16 cellular contexts compared by ENCODE assay signal in the genomic region with DNA sequence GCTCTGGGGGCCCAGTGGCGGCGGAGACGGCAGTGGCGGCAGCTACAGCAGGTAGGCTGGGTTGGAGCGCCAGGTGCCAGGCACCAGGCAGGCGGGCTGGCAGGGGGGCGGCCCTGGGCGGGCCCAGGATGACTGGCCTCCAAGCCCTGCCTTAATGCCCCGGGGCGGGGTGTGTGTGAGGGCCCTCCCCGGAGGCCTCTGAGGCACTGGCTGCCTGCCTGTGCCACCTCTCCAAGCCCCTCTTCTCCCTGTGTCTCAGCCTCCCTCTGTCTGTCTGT. TPM values are rescaled to one million over a fixed set of nuclear protein-coding genes. Genes with fewer than 3 reads are reported as not detected.
DNase-seq lines count a peak whose midpoint lies in the region; ATAC-seq, FAIRE-seq and TF ChIP-seq lines count a peak whose summit lies in the region.
"Had no signal": no experiment of that assay in that cellular context is flagged by ENCODE, and none has a peak within 500 bp of the region (broad histone marks: within the 10 kb centered on the region; RNA-seq: fewer than 3 reads in every experiment).

A gene with protein sequence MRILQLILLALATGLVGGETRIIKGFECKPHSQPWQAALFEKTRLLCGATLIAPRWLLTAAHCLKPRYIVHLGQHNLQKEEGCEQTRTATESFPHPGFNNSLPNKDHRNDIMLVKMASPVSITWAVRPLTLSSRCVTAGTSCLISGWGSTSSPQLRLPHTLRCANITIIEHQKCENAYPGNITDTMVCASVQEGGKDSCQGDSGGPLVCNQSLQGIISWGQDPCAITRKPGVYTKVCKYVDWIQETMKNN (minus strand): TSS at position 63 of the 278 bp plus-strand sequence. CDS start 985 bp downstream, outside the sequence.

- intact Hi-C loops in Panc1 (cut with micrococcal nuclease; ENCODE audit: unreplicated experiment), result no loop called here
- intact Hi-C loops in activated CD8-positive, alpha-beta T cell treated with anti-CD3 and anti-CD28 coated beads for 36 hours (cut with micrococcal nuclease), result no loop called here

- H2BK15ac ChIP-seq in H9 (ENCODE audit: low read depth, low read length), result no peak within 1 kb of the TSS

- no peak within 1 kb of the TSS for H2BK12ac ChIP-seq in H9 (ENCODE audit: insufficient read length, low read depth, low read length)

- no peak within 1 kb of the TSS for H2AFZ ChIP-seq in H9 (ENCODE audit: low read length)

- CTCF ChIA-PET in Panc1 (lab: Charles Lee), result no interaction called here
- CTCF ChIA-PET in activated CD8-positive, alpha-beta T cell treated with anti-CD3 and anti-CD28 coated beads for 36 hours (lab: Charles Lee), result no interaction called here

- no peaks in the 10 kb centered on the region for H4K20me1 ChIP-seq in H9 (ENCODE audit: control insufficient read depth, insufficient read depth, insufficient read length)

- TF ChIP-seq CTCF in 22Rv1 (IDR thresholded peaks at IDR 0.05), result no peak
- no peak for TF ChIP-seq CTCF in H9 (conservative IDR thresholded peaks at IDR 0.05)
- no peak for TF ChIP-seq CTCF in Panc1 (IDR thresholded peaks at IDR 0.05)
- TF ChIP-seq CTCF in lung (IDR thresholded peaks at IDR 0.05; ENCODE audit: control extremely low read depth, extremely low read depth), result no peak
- no peak for TF ChIP-seq CTCF in activated CD8-positive, alpha-beta T cell treated with anti-CD3 and anti-CD28 coated beads for 36 hours (IDR thresholded peaks at IDR 0.05)

- H2BK20ac ChIP-seq in H9 (ENCODE audit: low read depth, low read length, poor library complexity, severe bottlenecking), result no peak within 1 kb of the TSS

- whole genome bisulfite sequencing in H9 (ENCODE audit: extremely low coverage, insufficient read length, low lambda C conversion rate), result no CpG with 5 or more reads among the region's 11 CpGs
- WGBS in lung, 2 donors, result 77 to 88% methylated on average over 11 of the region's 11 CpGs

- no peak for FAIRE-seq in urothelium cell line (lab: Jason Lieb, UNC)

- H4K8ac ChIP-seq in H9 (replicated peaks; ENCODE audit: insufficient read length, low read depth, low read length), result no peak within 1 kb of the TSS

- no peak within 1 kb of the TSS for H2BK5ac ChIP-seq in H9 (ENCODE audit: insufficient read length, low read length)

- H3K23me2 ChIP-seq in H9 (ENCODE audit: insufficient read length, low read depth, low read length, poor library complexity, severe bottlenecking), result no peaks in the 10 kb centered on the region

- H3K9me3 ChIP-seq in H9 (ENCODE audit: control insufficient read depth, low read depth, low read length) (no peaks in the 10 kb centered on the region), Panc1 (ENCODE audit: control insufficient read depth, insufficient read depth, low read depth, low read length) (no peaks in the 10 kb centered on the region), lung (ENCODE audit: control insufficient read depth in 2 of 2, insufficient read depth in 1 of 2, low read length in 1 of 2) (peaks cover 0 to 11% of the 10 kb centered on the region in 2 donors)

- H3K9ac ChIP-seq in H9 (ENCODE audit: extremely low read depth, insufficient read length, low read length), result no peak within 1 kb of the TSS

- no peaks in the 10 kb centered on the region for H3K36me3 Mint-ChIP-seq in H9 (ENCODE audit: insufficient read depth in 1 of 3, low read depth in 3 of 3)
- H3K36me3 Mint-ChIP-seq in activated CD8-positive, alpha-beta T cell treated with anti-CD3 and anti-CD28 coated beads for 36 hours (ENCODE audit: low read depth), result no peaks in the 10 kb centered on the region
- H3K36me3 Mint-ChIP-seq: activated naive CD8-positive, alpha-beta T cell treated with anti-CD3 and anti-CD28 coated beads for 36 hours; mesothelial cell of epicardium had no signal

- H3K4me3 Mint-ChIP-seq in H9, result peak within 1 kb of the TSS in 1 of 2 experiments; percentile 23; a peak in 1 of 5 replicates
- H3K4me3 Mint-ChIP-seq in activated CD8-positive, alpha-beta T cell treated with anti-CD3 and anti-CD28 coated beads for 36 hours, result no peak within 1 kb of the TSS
- H3K4me3 Mint-ChIP-seq: activated naive CD8-positive, alpha-beta T cell treated with anti-CD3 and anti-CD28 coated beads for 36 hours; mesothelial cell of epicardium had no signal

- peak within 1 kb of the TSS; percentile 8; the same call in 1 of the 2 replicates for H3K14ac ChIP-seq in H9 (ENCODE audit: insufficient read depth, low read length)

- H3K56ac ChIP-seq in H9 (ENCODE audit: insufficient read length, low read depth, low read length), result no peak within 1 kb of the TSS

- H3K27me3 ChIP-seq in H9 (ENCODE audit: insufficient read depth, low read length), result no peaks in the 10 kb centered on the region
- H3K27me3 ChIP-seq in Panc1 (ENCODE audit: control insufficient read depth, insufficient read depth, low read length), result no peaks in the 10 kb centered on the region
- peaks cover 3% of the 10 kb centered on the region for H3K27me3 ChIP-seq in lung (ENCODE audit: control insufficient read depth, insufficient read depth)

- no peak within 1 kb of the TSS for H3K4me2 ChIP-seq in H9 (ENCODE audit: insufficient read depth, insufficient read length, low read length)

- H2BK120ac ChIP-seq in H9 (ENCODE audit: low read depth, low read length, poor library complexity, severe bottlenecking), result no peak within 1 kb of the TSS

- peak within 1 kb of the TSS in 2 of 3 experiments; percentile 18 to 58; a peak in 1 of 7 replicates for H3K27ac Mint-ChIP-seq in H9
- no peak within 1 kb of the TSS for H3K27ac Mint-ChIP-seq in activated CD8-positive, alpha-beta T cell treated with anti-CD3 and anti-CD28 coated beads for 36 hours
- H3K27ac Mint-ChIP-seq: activated naive CD8-positive, alpha-beta T cell treated with anti-CD3 and anti-CD28 coated beads for 36 hours; mesothelial cell of epicardium had no signal

- no peak within 1 kb of the TSS for H3T11ph ChIP-seq in H9 (ENCODE audit: low read length)

- no peaks in the 10 kb centered on the region; a peak in 1 of 5 replicates for H3K9me3 Mint-ChIP-seq in H9
- H3K9me3 Mint-ChIP-seq in activated CD8-positive, alpha-beta T cell treated with anti-CD3 and anti-CD28 coated beads for 36 hours, result no peaks in the 10 kb centered on the region
- H3K9me3 Mint-ChIP-seq: activated naive CD8-positive, alpha-beta T cell treated with anti-CD3 and anti-CD28 coated beads for 36 hours; mesothelial cell of epicardium had no signal

- no peak within 1 kb of the TSS for H3K18ac ChIP-seq in H9 (ENCODE audit: insufficient read length, low read depth, low read length)

- H3K4me3 ChIP-seq in Panc1 (ENCODE audit: low read depth in 2 of 2, low read length in 2 of 2), result no peak within 1 kb of the TSS
- no peak within 1 kb of the TSS for H3K4me3 ChIP-seq in lung
- H3K4me3 ChIP-seq: SK-N-MC had no signal

- H2AK5ac ChIP-seq in H9 (ENCODE audit: insufficient read length, low read length), result no peak within 1 kb of the TSS

- H3K36me3 ChIP-seq in Panc1 (ENCODE audit: control insufficient read depth, insufficient read depth, low read length), result no peaks in the 10 kb centered on the region
- H3K36me3 ChIP-seq in lung (ENCODE audit: control insufficient read depth in 2 of 2, insufficient read depth in 2 of 2, low read length in 2 of 2), result no peaks in the 10 kb centered on the region

- POLR2A ChIA-PET in Panc1 (lab: Charles Lee), result no interaction called here
- POLR2A ChIA-PET in activated CD8-positive, alpha-beta T cell treated with anti-CD3 and anti-CD28 coated beads for 36 hours (lab: Charles Lee), result no interaction called here

- H3K4me1 Mint-ChIP-seq in H9, result peaks cover 24 to 46% of the 10 kb centered on the region in 2 experiments
- H3K4me1 Mint-ChIP-seq in activated CD8-positive, alpha-beta T cell treated with anti-CD3 and anti-CD28 coated beads for 36 hours (ENCODE audit: low read depth), result no peaks in the 10 kb centered on the region
- H3K4me1 Mint-ChIP-seq: activated naive CD8-positive, alpha-beta T cell treated with anti-CD3 and anti-CD28 coated beads for 36 hours had no signal

- no peak within 1 kb of the TSS for H4K91ac ChIP-seq in H9 (ENCODE audit: insufficient read length, low read depth, low read length)

- peaks cover 5% of the 10 kb centered on the region for H3K27me3 Mint-ChIP-seq in H9 (ENCODE audit: low read depth)
- H3K27me3 Mint-ChIP-seq in activated CD8-positive, alpha-beta T cell treated with anti-CD3 and anti-CD28 coated beads for 36 hours, result peaks cover 38% of the 10 kb centered on the region

- H3K4me1 ChIP-seq in H9 (ENCODE audit: insufficient read depth, low read length) (no peaks in the 10 kb centered on the region), Panc1 (ENCODE audit: control insufficient read depth, insufficient read depth, low read length) (no peaks in the 10 kb centered on the region), lung (ENCODE audit: control insufficient read depth in 2 of 2, insufficient read depth in 2 of 2, low read length in 2 of 2) (no peaks in the 10 kb centered on the region)

- no peaks in the 10 kb centered on the region for H3K79me2 ChIP-seq in H9 (ENCODE audit: insufficient read depth, low read length)

- no peak within 1 kb of the TSS for H4K5ac ChIP-seq in H9 (ENCODE audit: insufficient read length, low read depth, low read length)

- H3K4ac ChIP-seq in H9 (ENCODE audit: low read depth, low read length), result no peak within 1 kb of the TSS

- DNase-seq in H9 (no peak), Panc1 (ENCODE audit: low read depth, low spot score) (no peak), lung (ENCODE audit: low spot score) (no peak), SW480 (ENCODE audit: low spot score) (no peak), urothelium cell line (ENCODE audit: low spot score) (no peak)
- DNase-seq in activated CD8-positive, alpha-beta T cell treated with anti-CD3 and anti-CD28 coated beads for 36 hours, result no peak
- DNase-seq: activated naive CD8-positive, alpha-beta T cell treated with anti-CD3 and anti-CD28 coated beads for 36 hours; cerebellar nuclear complex; erythroblast; MV-4-11; stimulated activated CD4-positive, alpha-beta T cell treated with anti-CD3 and anti-CD28 coated beads, Interleukin-15, amount 100 ng/mL, for 24 hours; stimulated activated CD8-positive, alpha-beta memory T cell treated with anti-CD3 and anti-CD28 coated beads, Interleukin-4, amount 100 ng/mL, for 48 hours had no signal

- no peak within 1 kb of the TSS for H3K23ac ChIP-seq in H9 (ENCODE audit: insufficient read length, low read depth, low read length)

- in situ Hi-C loops in Panc1 (cut with HindIII; ENCODE audit: low pct_unique_long_range_greater_than_20kb, low sequenced_read_pairs), result no loop called here

- no TSS peak for BruUV-seq in Panc1 (replicated peaks; lab: Mats Ljungman, UMichigan)

- H3K79me1 ChIP-seq in H9 (ENCODE audit: insufficient read depth, low read depth, low read length, poor library complexity, severe bottlenecking), result no peaks in the 10 kb centered on the region

- 0 out of 2 replicates have a peak, but pooled peaks have one; percentile 45 for ATAC-seq in Panc1
- peak; percentile 51 for ATAC-seq in lung (ENCODE audit: insufficient read depth, low FRiP score)
- ATAC-seq in activated CD8-positive, alpha-beta T cell treated with anti-CD3 and anti-CD28 coated beads for 36 hours, result no peak
- ATAC-seq in HG03280 (IDR thresholded peaks at IDR 0.05; ENCODE audit: unreplicated experiment), result no peak

- H3K27ac ChIP-seq in 22Rv1, result peak within 1 kb of the TSS; percentile 52
- H3K27ac ChIP-seq in H9 (ENCODE audit: insufficient read length, low read depth, low read length), result no peak within 1 kb of the TSS
- no peak within 1 kb of the TSS for H3K27ac ChIP-seq in Panc1 (ENCODE audit: low read length)
- no peak within 1 kb of the TSS for H3K27ac ChIP-seq in lung (ENCODE audit: low read depth in 1 of 2, low read length in 1 of 2)
- H3K27ac ChIP-seq: SK-N-MC had no signal

RNA-seq across cellular contexts. Expression of the gene that starts here (rescaled TPM):
- total RNA-seq in H9 (2021) (not detected in 2 replicates), Panc1 (2021; ENCODE audit: unreplicated experiment) (not detected), lung (10 to 100 TPM; 14.1 to 38.6 TPM)
- polyA plus RNA-seq in Panc1 (2012; ENCODE audit: insufficient read length), result not detected
- polyA plus RNA-seq in lung, result 10 to 100 TPM; 15.3 to 23.6 TPM
- total RNA-seq in activated CD8-positive, alpha-beta T cell treated with anti-CD3 and anti-CD28 coated beads for 36 hours, result not detected
- total RNA-seq: activated naive CD8-positive, alpha-beta T cell treated with anti-CD3 and anti-CD28 coated beads for 36 hours; mesothelial cell of epicardium had no signal

Comparison
In these comparisons a context has a peak if more than half of its experiments do, and no peak if none do; other contexts are left out.
1. RNA of the gene that starts here (total RNA-seq): 14.1 to 38.6 TPM in lung; not detected in H9, not detected in Panc1 (single experiment) and not detected in activated CD8-positive, alpha-beta T cell treated with anti-CD3 and anti-CD28 coated beads for 36 hours; every median in the first group is over 10 times any median in the second.
2. Peak in ATAC-seq in Panc1; RNA of the gene not detected or under 1 TPM.